ENCODE assay signal across 9 cellular contexts in genomic region chr14:23335623-23336022, GRCh38. TPM values are rescaled to one million over a fixed set of nuclear protein-coding genes. Genes with fewer than 3 reads are reported as not detected.
"Had no signal": no experiment of that assay in that cellular context is flagged by ENCODE, and none has a peak within 500 bp of the region (broad histone marks: within the 10 kb centered on the region; RNA-seq: fewer than 3 reads in every experiment).

No MANE protein-coding gene starts in this region.

- H3K4me2 ChIP-seq: GM23338 had no signal

- H3K4me3 ChIP-seq: GM23338 had no signal

- FAIRE-seq: H1, H54, HepG2 had no signal

- H3K4me3 Mint-ChIP-seq: GM23338, H9, IgD-negative memory B cell had no signal

- H3K27ac Mint-ChIP-seq: GM23338, H9, IgD-negative memory B cell had no signal

- H3K4me1 Mint-ChIP-seq: GM23338, H9, IgD-negative memory B cell had no signal

- H2AFZ ChIP-seq: GM23338 had no signal

- ATAC-seq: GM23338, HepG2 had no signal

- DNase-seq: H9, HCEC 1CT had no signal

- H3K27ac ChIP-seq: HL-60 had no signal

RNA-seq across cellular contexts. Expression of gene EFS, which starts 29.3 kb away (rescaled TPM):
- total RNA-seq: HepG2, HT1080 had no signal
- polyA plus RNA-seq: HepG2, IgD-negative memory B cell had no signal
